ENCODE assay signal across 9 cellular contexts in genomic region chr2:110804915-110805314, GRCh38.
A peak's percentile ranks its signal among the peaks of the same experiment; 100 is the strongest.
DNase-seq lines count a peak whose midpoint lies in the region; ATAC-seq and TF ChIP-seq lines count a peak whose summit lies in the region.
"Had no signal": no experiment of that assay in that cellular context is flagged by ENCODE, and none has a peak within 500 bp of the region (broad histone marks: within the 10 kb centered on the region; RNA-seq: fewer than 3 reads in every experiment).

No MANE protein-coding gene starts in this region.

- H3K4me1 ChIP-seq in naive thymus-derived CD4-positive, alpha-beta T cell (ENCODE audit: control insufficient read depth in 2 of 2, insufficient read depth in 2 of 2, low read length in 2 of 2): no peaks in the 10 kb centered on the region

- no peak for TF ChIP-seq CTCF in CD4-positive, alpha-beta T cell (IDR thresholded peaks at IDR 0.05)

- no peaks in the 10 kb centered on the region for H3K4me1 Mint-ChIP-seq in CD4-positive, alpha-beta T cell (ENCODE audit: low read depth)
- H3K4me1 Mint-ChIP-seq in naive thymus-derived CD4-positive, alpha-beta T cell: peaks cover 0 to 14% (median 0%) of the 10 kb centered on the region in 7 donors

- H3K9me3 Mint-ChIP-seq in CD4-positive, alpha-beta T cell: peaks cover 4% of the 10 kb centered on the region
- peaks cover 0 to 15% (median 6%) of the 10 kb centered on the region in 11 donors for H3K9me3 Mint-ChIP-seq in naive thymus-derived CD4-positive, alpha-beta T cell

- H3K4me3 Mint-ChIP-seq in CD4-positive, alpha-beta T cell: no peak overlapping the region
- H3K4me3 Mint-ChIP-seq in naive thymus-derived CD4-positive, alpha-beta T cell: peak overlapping the region in 1 of 10 donors; percentile 6

- H3K36me3 Mint-ChIP-seq in CD4-positive, alpha-beta T cell (ENCODE audit: low read depth): no peaks in the 10 kb centered on the region
- H3K36me3 Mint-ChIP-seq in naive thymus-derived CD4-positive, alpha-beta T cell: peaks cover 0 to 7% (median 4%) of the 10 kb centered on the region in 5 donors

- H3K9me3 ChIP-seq in CD4-positive, alpha-beta T cell (ENCODE audit: control insufficient read depth, low read length): no peaks in the 10 kb centered on the region
- no peaks in the 10 kb centered on the region for H3K9me3 ChIP-seq in naive thymus-derived CD4-positive, alpha-beta T cell (ENCODE audit: control insufficient read depth in 2 of 3, low read length in 3 of 3)

- intact Hi-C loops in CD4-positive, alpha-beta T cell (cut with DNase I, micrococcal nuclease): no loop called here
- intact Hi-C loops in naive thymus-derived CD4-positive, alpha-beta T cell (cut with micrococcal nuclease): no loop called here

- CTCF ChIA-PET in CD4-positive, alpha-beta T cell (lab: Charles Lee): no interaction called here
- CTCF ChIA-PET in naive thymus-derived CD4-positive, alpha-beta T cell (lab: Charles Lee): no interaction called here

- no peak overlapping the region for H3K27ac ChIP-seq in CD4-positive, alpha-beta T cell (ENCODE audit: low read depth, low read length)
- H3K27ac ChIP-seq in naive thymus-derived CD4-positive, alpha-beta T cell (ENCODE audit: low read depth, low read length): no peak overlapping the region

- POLR2A ChIA-PET in CD4-positive, alpha-beta T cell (lab: Charles Lee): no interaction called here
- POLR2A ChIA-PET in naive thymus-derived CD4-positive, alpha-beta T cell (lab: Charles Lee): no interaction called here

- H3K4me3 ChIP-seq in naive thymus-derived CD4-positive, alpha-beta T cell (ENCODE audit: low read length): no peak overlapping the region

- ATAC-seq in CD4-positive, alpha-beta T cell (ENCODE audit: poor library complexity): peak; percentile 89
- peak; percentile 76 for ATAC-seq in HG02798 (IDR thresholded peaks at IDR 0.05; ENCODE audit: poor library complexity, unreplicated experiment)
- peak; percentile 89 for ATAC-seq in naive thymus-derived CD4-positive, alpha-beta T cell
- no peak for ATAC-seq in GM21576 (IDR thresholded peaks at IDR 0.05; ENCODE audit: unreplicated experiment)
- ATAC-seq: HCT116 had no signal

- peaks cover 4% of the 10 kb centered on the region for H3K27me3 ChIP-seq in CD4-positive, alpha-beta T cell (ENCODE audit: control insufficient read depth, insufficient read depth, low read length)
- H3K27me3 ChIP-seq in naive thymus-derived CD4-positive, alpha-beta T cell (ENCODE audit: control insufficient read depth in 2 of 2, insufficient read depth in 2 of 2, low read length in 2 of 2): peaks cover 0 to 3% of the 10 kb centered on the region in 2 donors

- H3K36me3 ChIP-seq in naive thymus-derived CD4-positive, alpha-beta T cell (ENCODE audit: control insufficient read depth in 2 of 3, insufficient read depth in 3 of 3, low read length in 3 of 3): no peaks in the 10 kb centered on the region

- DNase-seq in CD4-positive, alpha-beta T cell: peak in 8 of 10 experiments; percentile 2 to 30 (median 8)
- DNase-seq in activated CD4-positive, alpha-beta T cell treated with anti-CD3 and anti-CD28 coated beads for 4 hours: peak; percentile 35 to 46
- DNase-seq in naive thymus-derived CD4-positive, alpha-beta T cell: peak in 1 of 9 donors; percentile 69
- DNase-seq in H4 (ENCODE audit: low spot score) (no peak), NCI-H526 treated with DMSO at 0.1 percent for 48 hours (lab: John Stamatoyannopoulos, UW) (no peak)
- no peak for DNase-seq in NK-92 treated with Interleukin-12 subunit alpha and Interleukin-12 subunit beta, amount 100 ng/mL, for 24 hours (lab: John Stamatoyannopoulos, UW)

- no peak overlapping the region for H3K27ac Mint-ChIP-seq in CD4-positive, alpha-beta T cell
- H3K27ac Mint-ChIP-seq in naive thymus-derived CD4-positive, alpha-beta T cell: peak overlapping the region in 1 of 9 donors; percentile 47

- H3K27me3 Mint-ChIP-seq in CD4-positive, alpha-beta T cell: peaks cover 40% of the 10 kb centered on the region
- peaks cover 24 to 57% (median 39%) of the 10 kb centered on the region in 5 donors for H3K27me3 Mint-ChIP-seq in naive thymus-derived CD4-positive, alpha-beta T cell

Comparison
In these comparisons a context has a peak if more than half of its experiments do, and no peak if none do; other contexts are left out.
1. DNase-seq: peak in CD4-positive, alpha-beta T cell (8 of 10) and activated CD4-positive, alpha-beta T cell treated with anti-CD3 and anti-CD28 coated beads for 4 hours (2 of 2); none in H4 (single experiment), NK-92 treated with Interleukin-12 subunit alpha and Interleukin-12 subunit beta, amount 100 ng/mL, for 24 hours (single experiment) and NCI-H526 treated with DMSO at 0.1 percent for 48 hours (single experiment).